Comparison of ENCODE assay signal across 20 cellular contexts in genomic region chr3:85159376-85159775, GRCh38.
"Had no signal": no experiment of that assay in that cellular context is flagged by ENCODE, and none has a peak within 500 bp of the region (broad histone marks: within the 10 kb centered on the region; RNA-seq: fewer than 3 reads in every experiment).

No MANE protein-coding gene starts in this region.

- H3K4me3 Mint-ChIP-seq: activated CD4-positive, alpha-beta T cell treated with anti-CD3 and anti-CD28 coated beads, Interleukin-2, amount 10 ng/mL, durations not matched to agents 7 days and 5 days; activated naive CD8-positive, alpha-beta T cell; naive thymus-derived CD8-positive, alpha-beta T cell; neural progenitor cell; stimulated activated effector memory CD8-positive, alpha-beta T cell treated with anti-CD3 and anti-CD28 coated beads, Interleukin-12 subunit alpha, Interleukin-12 subunit beta, amount 100 ng/mL, for 72 hours; stimulated activated naive CD8-positive, alpha-beta T cell treated with anti-CD3 and anti-CD28 coated beads, Interleukin-15, amount 100 ng/mL, for 72 hours had no signal

- H3K9me3 Mint-ChIP-seq: activated CD4-positive, alpha-beta T cell treated with anti-CD3 and anti-CD28 coated beads, Interleukin-2, amount 10 ng/mL, durations not matched to agents 7 days and 5 days had no signal

- H3K4me1 ChIP-seq: adrenal gland, breast epithelium, left lung, tibial artery had no signal

- H3K27me3 Mint-ChIP-seq: activated CD4-positive, alpha-beta T cell treated with anti-CD3 and anti-CD28 coated beads, Interleukin-2, amount 10 ng/mL, durations not matched to agents 7 days and 5 days; activated naive CD8-positive, alpha-beta T cell; naive thymus-derived CD8-positive, alpha-beta T cell; stimulated activated naive CD8-positive, alpha-beta T cell treated with anti-CD3 and anti-CD28 coated beads, Interleukin-15, amount 100 ng/mL, for 72 hours had no signal

- DNase-seq: activated CD4-positive, alpha-beta T cell treated with anti-CD3 and anti-CD28 coated beads, Interleukin-2, amount 10 ng/mL, durations not matched to agents 7 days and 5 days; activated naive CD4-positive, alpha-beta T cell; activated T-cell treated with anti-CD3 and anti-CD28 coated beads, Interleukin-2, amount 50 U/mL, for 1 hour; adrenal gland; erythroblast; foreskin keratinocyte; left lung; naive thymus-derived CD8-positive, alpha-beta T cell; small intestine; stimulated activated CD4-positive, alpha-beta T cell treated with anti-CD3 and anti-CD28 coated beads, Interleukin-2, amount 100 ng/mL, for 24 hours; stimulated activated naive CD8-positive, alpha-beta T cell treated with anti-CD3 and anti-CD28 coated beads, Interleukin-15, amount 100 ng/mL, for 72 hours; tibial artery had no signal

- H3K27me3 ChIP-seq: adrenal gland, breast epithelium, foreskin keratinocyte, left lung, neural progenitor cell, tibial artery had no signal

- H3K27ac ChIP-seq: adrenal gland, breast epithelium, foreskin keratinocyte, left lung, neural progenitor cell, tibial artery had no signal

- H3K9ac ChIP-seq: neural progenitor cell had no signal

- H3K4me3 ChIP-seq: adrenal gland, breast epithelium, left lung, lung, neural progenitor cell, tibial artery had no signal

- H3K9me3 ChIP-seq: adrenal gland, tibial artery had no signal

- H3K36me3 ChIP-seq: adrenal gland, breast epithelium, left lung, neural progenitor cell, tibial artery had no signal

- H3K27ac Mint-ChIP-seq: activated CD4-positive, alpha-beta T cell treated with anti-CD3 and anti-CD28 coated beads, Interleukin-2, amount 10 ng/mL, durations not matched to agents 7 days and 5 days; activated naive CD8-positive, alpha-beta T cell; activated T-helper 2 cell treated with anti-CD3 and anti-CD28 coated beads, Interferon-gamma antibody, Interleukin-2, Interleukin-4, amounts not matched to agents 10 μg/mL and 5 μg/mL and 100 μg/mL, durations not matched to agents 14 hours and 24 hours and 36 hours; naive thymus-derived CD8-positive, alpha-beta T cell; neural progenitor cell; stimulated activated effector memory CD8-positive, alpha-beta T cell treated with anti-CD3 and anti-CD28 coated beads, Interleukin-12 subunit alpha, Interleukin-12 subunit beta, amount 100 ng/mL, for 72 hours; stimulated activated naive CD8-positive, alpha-beta T cell treated with anti-CD3 and anti-CD28 coated beads, Interleukin-15, amount 100 ng/mL, for 72 hours had no signal

- H3K4me2 ChIP-seq: neural progenitor cell had no signal

- H2AFZ ChIP-seq: neural progenitor cell had no signal

- H3K36me3 Mint-ChIP-seq: activated naive CD8-positive, alpha-beta T cell; naive thymus-derived CD8-positive, alpha-beta T cell; neural progenitor cell; stimulated activated effector memory CD8-positive, alpha-beta T cell treated with anti-CD3 and anti-CD28 coated beads, Interleukin-12 subunit alpha, Interleukin-12 subunit beta, amount 100 ng/mL, for 72 hours had no signal

- ATAC-seq: activated CD4-positive, CD25-positive, alpha-beta regulatory T cell treated with anti-CD3 and anti-CD28 coated beads, Interleukin-2, amount 50 U/mL, for 24 hours; foreskin keratinocyte; left lung; naive thymus-derived CD8-positive, alpha-beta T cell; sciatic nerve; stimulated activated effector memory CD8-positive, alpha-beta T cell treated with anti-CD3 and anti-CD28 coated beads, Interleukin-12 subunit alpha, Interleukin-12 subunit beta, amount 100 ng/mL, for 72 hours; stimulated activated naive CD8-positive, alpha-beta T cell treated with anti-CD3 and anti-CD28 coated beads, Interleukin-15, amount 100 ng/mL, for 72 hours had no signal

- H3K4me1 Mint-ChIP-seq: activated CD4-positive, alpha-beta T cell treated with anti-CD3 and anti-CD28 coated beads, Interleukin-2, amount 10 ng/mL, durations not matched to agents 7 days and 5 days; naive thymus-derived CD8-positive, alpha-beta T cell; stimulated activated effector memory CD8-positive, alpha-beta T cell treated with anti-CD3 and anti-CD28 coated beads, Interleukin-12 subunit alpha, Interleukin-12 subunit beta, amount 100 ng/mL, for 72 hours; stimulated activated naive CD8-positive, alpha-beta T cell treated with anti-CD3 and anti-CD28 coated beads, Interleukin-15, amount 100 ng/mL, for 72 hours had no signal
